8 cellular contexts compared by ENCODE assay signal in genomic region chr11:66639066-66639813, GRCh38. TPM values are rescaled to one million over a fixed set of nuclear protein-coding genes. Genes with fewer than 3 reads are reported as not detected.
A peak's percentile ranks its signal among the peaks of the same experiment; 100 is the strongest.
DNase-seq lines count a peak whose midpoint lies in the region; ATAC-seq and TF ChIP-seq lines count a peak whose summit lies in the region.

No MANE protein-coding gene starts in this region.

- TF ChIP-seq EP300 in tibial nerve (IDR thresholded peaks at IDR 0.05) = no peak

- H3K4me1 Mint-ChIP-seq in memory B cell = peaks cover 55% of the 10 kb centered on the region

- peak overlapping the region; percentile 97 for H3K4me3 Mint-ChIP-seq in memory B cell

- H3K27me3 ChIP-seq in tibial nerve = no peaks in the 10 kb centered on the region

- 2 to 4% methylated on average over 27 of the region's 27 CpGs for WGBS in tibial nerve, 2 donors

- ATAC-seq in memory B cell (ENCODE audit: low read depth) = no peak
- ATAC-seq in GM18868 (IDR thresholded peaks at IDR 0.05; ENCODE audit: unreplicated experiment) = no peak
- ATAC-seq in GM21717 (IDR thresholded peaks at IDR 0.05; ENCODE audit: unreplicated experiment) = no peak

- H3K27ac Mint-ChIP-seq in memory B cell = peak overlapping the region; percentile 94

- TF ChIP-seq POLR2A in tibial nerve (IDR thresholded peaks at IDR 0.05) = no peak

- peak; percentile 27 for DNase-seq in stimulated activated CD4-positive, alpha-beta T cell treated with anti-CD3 and anti-CD28 coated beads, Interleukin-4, amount 100 ng/mL, for 24 hours
- no peak for DNase-seq in stimulated activated CD4-positive, alpha-beta T cell treated with anti-CD3 and anti-CD28 coated beads, Interleukin-4, amount 100 ng/mL, for 1 hour
- DNase-seq in RPMI8226 (peak; percentile 37), coronary artery (ENCODE audit: low spot score) (no peak), memory B cell (ENCODE audit: low spot score in 2 of 2) (no peak), tibial nerve (ENCODE audit: low spot score in 2 of 2) (peak in 1 of 2 donors; percentile 27)

- H3K9me3 Mint-ChIP-seq in memory B cell = no peaks in the 10 kb centered on the region

- H3K27ac ChIP-seq in coronary artery (peak overlapping the region; percentile 75 to 84), tibial nerve (peak overlapping the region; percentile 81 to 95 (median 89))

- peaks cover 7 to 66% (median 50%) of the 10 kb centered on the region in 4 donors for H3K4me1 ChIP-seq in tibial nerve

- H3K4me3 ChIP-seq in coronary artery (peak overlapping the region; percentile 89), tibial nerve (peak overlapping the region; percentile 75 to 91 (median 80))

- H3K36me3 ChIP-seq in tibial nerve = peaks cover 0 to 31% (median 20%) of the 10 kb centered on the region in 3 donors

- peaks cover 32% of the 10 kb centered on the region for H3K36me3 Mint-ChIP-seq in memory B cell

- no peaks in the 10 kb centered on the region for H3K27me3 Mint-ChIP-seq in memory B cell

- TF ChIP-seq CTCF in coronary artery (IDR thresholded peaks at IDR 0.05) = no peak
- TF ChIP-seq CTCF in tibial nerve (IDR thresholded peaks at IDR 0.05) = no peak

- no peaks in the 10 kb centered on the region for H3K9me3 ChIP-seq in tibial nerve

RNA-seq across cellular contexts. Expression of gene RBM4, which starts 0.7 kb away (rescaled TPM):
- 10 to 100 TPM; 53.5 to 83.9 (median 57.2) TPM for total RNA-seq in tibial nerve

RNA-seq across cellular contexts. Expression of gene RBM14, which starts 22.8 kb away (rescaled TPM):
- total RNA-seq in tibial nerve = 10 to 100 TPM; 42.4 to 72.6 (median 61.5) TPM

RNA-seq across cellular contexts. Expression of gene RBM4B, which starts 38.4 kb away (rescaled TPM):
- total RNA-seq in tibial nerve = 10 to 100 TPM in 3 of 4 donors, 1 to 10 TPM in 1; 7.1 to 15.9 (median 12.2) TPM

RNA-seq across cellular contexts. Expression of gene CCS, which starts 46.3 kb away (rescaled TPM):
- 10 to 100 TPM; 33.4 to 54.0 (median 48.6) TPM for total RNA-seq in tibial nerve

RNA-seq across cellular contexts. Expression of gene CCDC87, which starts 46.4 kb away (rescaled TPM):
- 1 to 10 TPM in 1 of 4 donors, under 1 TPM in 2, not detected in 1; 0.21 to 1.1 (median 0.30) TPM for total RNA-seq in tibial nerve

Comparison
In these comparisons a context has a peak if more than half of its experiments do, and no peak if none do; other contexts are left out.
1. DNase-seq: peak in stimulated activated CD4-positive, alpha-beta T cell treated with anti-CD3 and anti-CD28 coated beads, Interleukin-4, amount 100 ng/mL, for 24 hours (single experiment) and RPMI8226 (single experiment); none in stimulated activated CD4-positive, alpha-beta T cell treated with anti-CD3 and anti-CD28 coated beads, Interleukin-4, amount 100 ng/mL, for 1 hour (single experiment), coronary artery (single experiment) and memory B cell (0 of 2).